Comparison of ENCODE assay signal across 14 cellular contexts in the genomic region with DNA sequence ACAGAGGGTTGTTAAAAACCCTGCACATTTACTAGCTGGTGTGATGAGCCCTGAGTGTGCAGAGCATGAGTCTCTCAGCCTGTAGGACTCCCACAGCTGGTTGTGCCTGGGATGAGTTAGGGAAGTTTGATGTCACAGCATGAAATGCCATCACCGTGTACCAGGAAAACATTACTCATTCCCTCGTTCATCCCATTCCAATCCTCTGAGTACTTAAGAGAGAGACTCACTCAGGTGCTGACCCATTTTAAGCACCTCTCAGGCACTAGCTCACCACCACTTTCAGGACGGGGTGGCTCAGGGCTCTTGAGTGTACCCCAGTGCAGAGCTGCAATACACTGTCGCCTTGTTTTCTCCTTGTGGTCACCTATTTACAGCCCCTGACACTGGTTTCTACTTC. TPM values are rescaled to one million over a fixed set of nuclear protein-coding genes. Genes with fewer than 3 reads are reported as not detected.
DNase-seq lines count a peak whose midpoint lies in the region; ATAC-seq, FAIRE-seq and TF ChIP-seq lines count a peak whose summit lies in the region.
"Had no signal": no experiment of that assay in that cellular context is flagged by ENCODE, and none has a peak within 500 bp of the region (broad histone marks: within the 10 kb centered on the region; RNA-seq: fewer than 3 reads in every experiment).

No MANE protein-coding gene starts in this region.

- TF ChIP-seq CTCF in AG09319 (IDR thresholded peaks at IDR 0.05; ENCODE audit: low read depth, low read length) (no peak), dorsolateral prefrontal cortex (IDR thresholded peaks at IDR 0.05 in 54 of 56, conservative IDR thresholded peaks at IDR 0.05 in 2 of 56; ENCODE audit: low read depth in 1 of 56, partially characterized antibody in 56 of 56) (no peak), mucosa of descending colon (IDR thresholded peaks at IDR 0.05) (no peak), GM13976 (IDR thresholded peaks at IDR 0.05; ENCODE audit: borderline replicate concordance, control extremely low read depth, extremely low read depth, insufficient read depth, missing control alignments) (no peak), ovary (IDR thresholded peaks at IDR 0.05) (no peak)

- H3K27me3 ChIP-seq in dorsolateral prefrontal cortex: no peaks in the 10 kb centered on the region
- no peaks in the 10 kb centered on the region for H3K27me3 ChIP-seq in ovary
- H3K27me3 ChIP-seq: esophagus muscularis mucosa, spleen had no signal

- 67 to 70% (median 68%) methylated on average over 4 of the region's 4 CpGs for WGBS in ovary, 3 donors

- no peak for TF ChIP-seq EP300 in ovary (IDR thresholded peaks at IDR 0.05)

- FAIRE-seq in GM12892 (lab: Jason Lieb, UNC): no peak

- H3K4me1 ChIP-seq in mucosa of descending colon (ENCODE audit: low read depth): no peaks in the 10 kb centered on the region
- no peaks in the 10 kb centered on the region for H3K4me1 ChIP-seq in ovary (ENCODE audit: insufficient read depth)

- H3K36me3 ChIP-seq in mucosa of descending colon (ENCODE audit: low read depth): no peaks in the 10 kb centered on the region
- H3K36me3 ChIP-seq in ovary: no peaks in the 10 kb centered on the region

- H3K27ac ChIP-seq in dorsolateral prefrontal cortex: peak overlapping the region in 45 of 59 donors; percentile 21 to 96 (median 81)
- H3K27ac ChIP-seq in ovary: no peak overlapping the region

- H3K4me3 ChIP-seq in dorsolateral prefrontal cortex (no peak overlapping the region), mucosa of descending colon (no peak overlapping the region), ovary (no peak overlapping the region)
- H3K4me3 ChIP-seq: esophagus muscularis mucosa, spleen had no signal

- in situ Hi-C loops in GM13976 (cut with MboI; ENCODE audit: low sequenced_read_pairs, unreplicated experiment): no loop called here

- intact Hi-C loops in dorsolateral prefrontal cortex (cut with DNase I) (no loop called here), mucosa of descending colon (cut with DNase I, micrococcal nuclease) (no loop called here), ovary (cut with DNase I) (no loop called here)

- DNase-seq in AG09319 (ENCODE audit: extremely low read depth, low read depth): peak; percentile 69
- peak; percentile 98 for DNase-seq in M059J (ENCODE audit: low read depth)
- DNase-seq in dorsolateral prefrontal cortex: no peak
- no peak for DNase-seq in mucosa of descending colon
- no peak for DNase-seq in GM13976 (ENCODE audit: low spot score)
- no peak for DNase-seq in NCI-H2171 treated with DMSO at 0.1 percent for 48 hours (lab: John Stamatoyannopoulos, UW)
- DNase-seq in ovary: no peak
- no peak for DNase-seq in GM12892 (ENCODE audit: insufficient read length)
- DNase-seq: activated CD4-positive, alpha-beta T cell treated with anti-CD3 and anti-CD28 coated beads, Interleukin-2, amount 10 ng/mL, durations not matched to agents 7 days and 5 days; midbrain; NCI-H1694 treated with DMSO at 0.1 percent for 48 hours; spleen; stimulated activated naive CD8-positive, alpha-beta T cell treated with anti-CD3 and anti-CD28 coated beads, Interleukin-15, Interleukin-2, amounts not matched to agents 100 U/mL and 50 U/mL, for 24 hours had no signal

- TF ChIP-seq POLR2A in ovary (IDR thresholded peaks at IDR 0.05): no peak
- TF ChIP-seq POLR2A in GM12892 (IDR thresholded peaks at IDR 0.05; ENCODE audit: low read depth, low read length): no peak

- H3K9me3 ChIP-seq in mucosa of descending colon (no peaks in the 10 kb centered on the region), ovary (no peaks in the 10 kb centered on the region)
- H3K9me3 ChIP-seq: esophagus muscularis mucosa, spleen had no signal

- ATAC-seq in mucosa of descending colon: peak; percentile 61
- ATAC-seq: stimulated activated naive CD8-positive, alpha-beta T cell treated with anti-CD3 and anti-CD28 coated beads, Interleukin-15, Interleukin-2, amounts not matched to agents 100 U/mL and 50 U/mL, for 24 hours had no signal

RNA-seq across cellular contexts. Expression of gene MGLL, which starts 18.7 kb away (rescaled TPM):
- total RNA-seq in M059J (2014; rRNA removed; shearing (Covaris generic)): 11.9 and 17.0 TPM in 2 replicates
- total RNA-seq in dorsolateral prefrontal cortex (100 to 1,000 TPM in 117 of 120 experiments, 10 to 100 TPM in 3; 73.9 to 334 (median 144) TPM), mucosa of descending colon (100 to 1,000 TPM; 212 to 515 (median 221) TPM), ovary (10 to 100 TPM in 4 of 7 donors, 1 to 10 TPM in 3; 4.5 to 22.4 (median 13.3) TPM)
- polyA plus RNA-seq in ovary: 10 to 100 TPM in 1 of 2 donors, 1 to 10 TPM in 1; 6.7 to 14.0 TPM
- polyA plus RNA-seq in GM12892 (2012; ENCODE audit: missing spikeins): 47.5 TPM

Comparison
In these comparisons a context has a peak if more than half of its experiments do, and no peak if none do; other contexts are left out.
1. DNase-seq: peak in AG09319 (single experiment) and M059J (single experiment); none in dorsolateral prefrontal cortex (0 of 10), mucosa of descending colon (0 of 3), GM13976 (single experiment), NCI-H2171 treated with DMSO at 0.1 percent for 48 hours (single experiment), ovary (0 of 5) and GM12892 (single experiment).
2. H3K27ac ChIP-seq: peak in dorsolateral prefrontal cortex (45 of 59); none in ovary (0 of 2).